In genomic region chr1:33237579-33237978, GRCh38 we compare ENCODE assay signal across 1 cellular context.
TF ChIP-seq lines count a peak whose summit lies in the region.

No MANE protein-coding gene starts in this region.

TF ChIP-seq in HepG2, 621 proteins besides CTCF, POLR2A, EP300 and RAD21 (continues in another document):
- TF ChIP-seq ZNF20 (CRISPR knock-in tag; IDR thresholded peaks at IDR 0.05) (no peak), ZBTB26 (CRISPR knock-in tag; IDR thresholded peaks at IDR 0.05; ENCODE audit: borderline replicate concordance) (no peak), TFAP4 (IDR thresholded peaks at IDR 0.05; ENCODE audit: borderline replicate concordance, low read depth) (0 out of 2 replicates have a peak, but pooled peaks have one; percentile 9), PITX1 (CRISPR knock-in tag; IDR thresholded peaks at IDR 0.05) (no peak), NFIC (IDR thresholded peaks at IDR 0.05; ENCODE audit: low read length) (no peak), PBX3 (CRISPR knock-in tag; IDR thresholded peaks at IDR 0.05; ENCODE audit: borderline replicate concordance) (no peak), MTA1 (CRISPR knock-in tag; IDR thresholded peaks at IDR 0.05; ENCODE audit: borderline replicate concordance) (no peak), ZEB1 (IDR thresholded peaks at IDR 0.05; ENCODE audit: insufficient replicate concordance, low read depth) (no peak), RELA (CRISPR knock-in tag; IDR thresholded peaks at IDR 0.05) (no peak), ZBTB25 (CRISPR knock-in tag; IDR thresholded peaks at IDR 0.05) (no peak), AGO1 (IDR thresholded peaks at IDR 0.05; ENCODE audit: low read depth, low read length, poor library complexity, severe bottlenecking) (no peak), THAP11 (CRISPR knock-in tag; IDR thresholded peaks at IDR 0.05) (peak; percentile 91), ZHX1 (CRISPR knock-in tag; IDR thresholded peaks at IDR 0.05; ENCODE audit: low read depth) (no peak), TIGD3 (CRISPR knock-in tag; IDR thresholded peaks at IDR 0.05; ENCODE audit: borderline replicate concordance) (no peak), RFX1 (IDR thresholded peaks at IDR 0.05) (no peak), SMARCE1 (IDR thresholded peaks at IDR 0.05; ENCODE audit: borderline replicate concordance) (no peak), FOXK2 (IDR thresholded peaks at IDR 0.05) (no peak), CCDC6 (CRISPR knock-in tag; IDR thresholded peaks at IDR 0.05) (no peak), MBNL3 (CRISPR knock-in tag; conservative IDR thresholded peaks at IDR 0.05) (no peak), MEF2D (CRISPR knock-in tag; IDR thresholded peaks at IDR 0.05) (no peak), ELF1 (CRISPR knock-in tag; IDR thresholded peaks at IDR 0.05) (0 out of 2 replicates have a peak, but pooled peaks have one; percentile 28), PCBP1 (IDR thresholded peaks at IDR 0.05; ENCODE audit: borderline replicate concordance, low read depth, low read length) (no peak), ZNF296 (CRISPR knock-in tag; conservative IDR thresholded peaks at IDR 0.05) (no peak), ZNF75D (CRISPR knock-in tag; IDR thresholded peaks at IDR 0.05; ENCODE audit: borderline replicate concordance) (no peak), FOXA1 (IDR thresholded peaks at IDR 0.05) (no peak), FOXA1 (CRISPR knock-in tag; IDR thresholded peaks at IDR 0.05) (no peak), PLRG1 (conservative IDR thresholded peaks at IDR 0.05) (no peak), ZNF230 (CRISPR knock-in tag; IDR thresholded peaks at IDR 0.05) (no peak), ELF3 (CRISPR knock-in tag; IDR thresholded peaks at IDR 0.05) (no peak), HINFP (CRISPR knock-in tag; IDR thresholded peaks at IDR 0.05; ENCODE audit: low read depth) (no peak), MTERF4 (CRISPR knock-in tag; IDR thresholded peaks at IDR 0.05) (no peak), MTF2 (CRISPR knock-in tag; IDR thresholded peaks at IDR 0.05; ENCODE audit: borderline replicate concordance) (no peak), GATA4 (IDR thresholded peaks at IDR 0.05; ENCODE audit: borderline replicate concordance, low read depth) (no peak), SAFB2 (CRISPR knock-in tag; IDR thresholded peaks at IDR 0.05; ENCODE audit: borderline replicate concordance, low read depth) (no peak), PATZ1 (CRISPR knock-in tag; IDR thresholded peaks at IDR 0.05) (no peak), ZNF468 (CRISPR knock-in tag; IDR thresholded peaks at IDR 0.05) (no peak), MNT (IDR thresholded peaks at IDR 0.05) (no peak), ELF4 (CRISPR knock-in tag; IDR thresholded peaks at IDR 0.05; ENCODE audit: borderline replicate concordance) (no peak), KAT8 (CRISPR knock-in tag; IDR thresholded peaks at IDR 0.05) (0 out of 2 replicates have a peak, but pooled peaks have one; percentile 23), ZNF766 (CRISPR knock-in tag; IDR thresholded peaks at IDR 0.05; ENCODE audit: borderline replicate concordance) (peak; percentile 85), TEF (CRISPR knock-in tag; IDR thresholded peaks at IDR 0.05) (no peak), KDM2A (CRISPR knock-in tag; IDR thresholded peaks at IDR 0.05; ENCODE audit: borderline replicate concordance, low read depth) (no peak), ZGPAT (CRISPR knock-in tag; IDR thresholded peaks at IDR 0.05) (0 out of 2 replicates have a peak, but pooled peaks have one; percentile 33), NFKBIZ (CRISPR knock-in tag; IDR thresholded peaks at IDR 0.05) (no peak), ZNF577 (CRISPR knock-in tag; IDR thresholded peaks at IDR 0.05; ENCODE audit: borderline replicate concordance, low read depth) (no peak)
